In the genomic region with DNA sequence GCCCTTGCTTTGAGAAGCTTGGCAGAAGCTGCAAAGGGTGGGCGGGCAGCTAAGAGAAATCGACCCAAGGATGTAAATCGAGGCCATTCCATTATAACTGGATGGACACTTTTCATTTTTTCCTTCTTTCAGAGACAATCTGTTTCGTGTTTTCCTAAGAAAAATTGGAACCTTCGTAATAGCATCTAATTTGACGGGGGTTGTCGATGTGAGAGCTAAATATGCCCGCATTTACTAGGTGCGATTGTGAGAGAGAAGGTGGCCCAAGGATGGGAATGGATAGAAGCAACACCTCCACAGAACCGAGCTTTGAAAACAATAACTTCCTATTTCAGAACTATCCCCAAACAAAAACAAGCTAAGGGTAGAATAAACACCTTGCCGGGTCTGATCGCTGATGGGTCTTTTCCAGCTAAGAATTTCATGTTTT, we compare ENCODE assay signal across 1 cellular context.
TF ChIP-seq lines count a peak whose summit lies in the region.

No MANE protein-coding gene starts in this region.

TF ChIP-seq in HEK293, 187 proteins besides CTCF, POLR2A, EP300 and RAD21 (continued from another document):
- no peak for TF ChIP-seq ZNF311 (tag by site-specific recombination; IDR thresholded peaks at IDR 0.05; ENCODE audit: borderline replicate concordance)
- no peak for TF ChIP-seq TSHZ1 (tag by site-specific recombination; IDR thresholded peaks at IDR 0.05; ENCODE audit: borderline replicate concordance)
TF ChIP-seq in HEK293: peak in this region for 3.
